ENCODE assay signal across 16 cellular contexts in genomic region chr3:190076138-190076537, GRCh38. TPM values are rescaled to one million over a fixed set of nuclear protein-coding genes. Genes with fewer than 3 reads are reported as not detected.
DNase-seq lines count a peak whose midpoint lies in the region; FAIRE-seq and TF ChIP-seq lines count a peak whose summit lies in the region.
"Had no signal": no experiment of that assay in that cellular context is flagged by ENCODE, and none has a peak within 500 bp of the region (broad histone marks: within the 10 kb centered on the region; RNA-seq: fewer than 3 reads in every experiment).

No MANE protein-coding gene starts in this region.

- no peaks in the 10 kb centered on the region for H3K9me3 Mint-ChIP-seq in brain
- H3K9me3 Mint-ChIP-seq: activated CD4-positive, alpha-beta T cell treated with anti-CD3 and anti-CD28 coated beads, Interleukin-2, amount 10 ng/mL, durations not matched to agents 24 days and 14 days; activated T-helper 17 cell treated with anti-CD3 and anti-CD28 coated beads, Interleukin-2, amount 50 U/mL, for 72 hours; central memory CD8-positive, alpha-beta T cell had no signal

- H3K27me3 Mint-ChIP-seq in brain, result no peaks in the 10 kb centered on the region

- H3K4me1 Mint-ChIP-seq in brain, result peaks cover 43% of the 10 kb centered on the region
- H3K4me1 Mint-ChIP-seq: activated CD4-positive, alpha-beta T cell treated with anti-CD3 and anti-CD28 coated beads, Interleukin-2, amount 10 ng/mL, durations not matched to agents 24 days and 14 days; activated T-helper 17 cell treated with anti-CD3 and anti-CD28 coated beads, Interleukin-2, amount 50 U/mL, for 72 hours; central memory CD8-positive, alpha-beta T cell; T-helper 17 cell had no signal

- H3K79me2 ChIP-seq in GM23248 (ENCODE audit: insufficient read depth), result no peaks in the 10 kb centered on the region
- peaks cover 55% of the 10 kb centered on the region for H3K79me2 ChIP-seq in keratinocyte (ENCODE audit: control insufficient read depth, insufficient read depth, low read length)
- H3K79me2 ChIP-seq in smooth muscle cell (ENCODE audit: low read depth), result no peaks in the 10 kb centered on the region

- H3K4me2 ChIP-seq in GM23248 (ENCODE audit: unreplicated experiment) (peak overlapping the region; percentile 58), keratinocyte (ENCODE audit: control insufficient read depth, extremely low read depth, insufficient read depth, low read depth, low read length) (peak overlapping the region; percentile 69), smooth muscle cell (peak overlapping the region; percentile 26)

- TF ChIP-seq CTCF in brain (conservative IDR thresholded peaks at IDR 0.05) (no peak), keratinocyte (optimal IDR thresholded peaks at IDR 0.05 in 1 of 3, IDR thresholded peaks at IDR 0.05 in 1 of 3, conservative IDR thresholded peaks at IDR 0.05 in 1 of 3; ENCODE audit: extremely low read depth in 1 of 3, insufficient read depth in 2 of 3, low read length in 3 of 3) (no peak), smooth muscle cell (IDR thresholded peaks at IDR 0.05; ENCODE audit: borderline replicate concordance, insufficient read depth, poor library complexity, severe bottlenecking) (no peak)

- no peaks in the 10 kb centered on the region for H3K9me2 ChIP-seq in GM23248 (ENCODE audit: insufficient read depth)

- FAIRE-seq in keratinocyte (lab: Jason Lieb, UNC), result no peak

- no peaks in the 10 kb centered on the region for H3K9me3 ChIP-seq in GM23248 (ENCODE audit: low read depth)
- H3K9me3 ChIP-seq in keratinocyte (ENCODE audit: control insufficient read depth, low read depth, low read length), result no peaks in the 10 kb centered on the region
- H3K9me3 ChIP-seq in smooth muscle cell (replicated peaks; ENCODE audit: low read depth), result no peaks in the 10 kb centered on the region
- H3K9me3 ChIP-seq: ovary had no signal

- peak; percentile 57 for DNase-seq in GM23248
- DNase-seq in keratinocyte (ENCODE audit: low read depth, low spot score), result no peak
- no peak for DNase-seq in smooth muscle cell (lab: John Stamatoyannopoulos, UW; ENCODE audit: unreplicated experiment)
- no peak for DNase-seq in D341Med (ENCODE audit: low spot score)
- DNase-seq in NCI-H128 (lab: John Stamatoyannopoulos, UW; ENCODE audit: unreplicated experiment), result no peak
- no peak for DNase-seq in NCI-H2227 treated with DMSO at 0.1 percent for 48 hours (lab: John Stamatoyannopoulos, UW)
- no peak for DNase-seq in activated effector memory CD4-positive, alpha-beta T cell treated with Interleukin-2 at 50 U/mL for 16 hours
- DNase-seq: activated CD4-positive, alpha-beta T cell treated with anti-CD3 and anti-CD28 coated beads, Interleukin-2, amount 10 ng/mL, durations not matched to agents 24 days and 14 days; foreskin melanocyte; Karpas-422; NCI-H2107; T-helper 17 cell had no signal

- no peaks in the 10 kb centered on the region for H3K36me3 Mint-ChIP-seq in brain

- peak overlapping the region; percentile 47 for H2AFZ ChIP-seq in GM23248
- H2AFZ ChIP-seq in keratinocyte (ENCODE audit: control insufficient read depth, low read length), result no peak overlapping the region
- no peak overlapping the region for H2AFZ ChIP-seq in smooth muscle cell (ENCODE audit: low read depth)

- H3K4me1 ChIP-seq in GM23248 (ENCODE audit: insufficient read depth) (peaks cover 28% of the 10 kb centered on the region), keratinocyte (ENCODE audit: control insufficient read depth, extremely low read depth, insufficient read depth, low read length) (peaks cover 24% of the 10 kb centered on the region), smooth muscle cell (ENCODE audit: low read depth) (peaks cover 21% of the 10 kb centered on the region)

- H3F3A ChIP-seq in GM23248 (ENCODE audit: insufficient read depth) (peaks cover 30% of the 10 kb centered on the region), smooth muscle cell (ENCODE audit: low read depth) (no peaks in the 10 kb centered on the region)

- H3K36me3 ChIP-seq in GM23248 (ENCODE audit: low read depth), result no peaks in the 10 kb centered on the region
- H3K36me3 ChIP-seq in keratinocyte (ENCODE audit: control insufficient read depth in 2 of 2, extremely low read depth in 1 of 2, insufficient read depth in 2 of 2, low read length in 2 of 2), result peaks cover 0 to 4% of the 10 kb centered on the region in 2 experiments
- no peaks in the 10 kb centered on the region for H3K36me3 ChIP-seq in smooth muscle cell (ENCODE audit: low read depth)
- H3K36me3 ChIP-seq: ovary had no signal

- H4K20me1 ChIP-seq in GM23248 (ENCODE audit: insufficient read depth) (no peaks in the 10 kb centered on the region), keratinocyte (ENCODE audit: control insufficient read depth, extremely low read depth, insufficient read depth, low read length) (no peaks in the 10 kb centered on the region), smooth muscle cell (ENCODE audit: low read depth) (no peaks in the 10 kb centered on the region)

- no peak overlapping the region for H3K4me3 Mint-ChIP-seq in brain
- H3K4me3 Mint-ChIP-seq: activated CD4-positive, alpha-beta T cell treated with anti-CD3 and anti-CD28 coated beads, Interleukin-2, amount 10 ng/mL, durations not matched to agents 24 days and 14 days; activated T-helper 17 cell treated with anti-CD3 and anti-CD28 coated beads, Interleukin-2, amount 50 U/mL, for 72 hours; central memory CD8-positive, alpha-beta T cell; T-helper 17 cell had no signal

- no peaks in the 10 kb centered on the region for H3K9me1 ChIP-seq in keratinocyte (ENCODE audit: control insufficient read depth, extremely low read depth, insufficient read depth, low read length)

- H3K27me3 ChIP-seq in GM23248 (replicated peaks; ENCODE audit: insufficient read depth) (no peaks in the 10 kb centered on the region), keratinocyte (ENCODE audit: control insufficient read depth, extremely low read depth, insufficient read depth, low read length) (no peaks in the 10 kb centered on the region), smooth muscle cell (ENCODE audit: low read depth) (no peaks in the 10 kb centered on the region)
- H3K27me3 ChIP-seq: ovary had no signal

- dilution Hi-C loops in keratinocyte (cut with MboI; ENCODE audit: extremely low pct_ligation_motif_present, low sequenced_read_pairs), result no loop called here

- H3K27ac Mint-ChIP-seq in brain, result peak overlapping the region in 3 of 5 experiments; percentile 69 to 90 (median 79)
- H3K27ac Mint-ChIP-seq: activated CD4-positive, alpha-beta T cell treated with anti-CD3 and anti-CD28 coated beads, Interleukin-2, amount 10 ng/mL, durations not matched to agents 24 days and 14 days; activated T-helper 17 cell treated with anti-CD3 and anti-CD28 coated beads, Interleukin-2, amount 50 U/mL, for 72 hours; T-helper 17 cell had no signal

- H3K9ac ChIP-seq in GM23248 (peak overlapping the region; percentile 69), keratinocyte (ENCODE audit: control insufficient read depth, extremely low read depth, insufficient read depth, low read length) (peak overlapping the region; percentile 17), smooth muscle cell (ENCODE audit: low read depth) (peak overlapping the region; percentile 78)

- H3K4me3 ChIP-seq in GM23248 (peak overlapping the region; percentile 23), keratinocyte (ENCODE audit: control insufficient read depth in 2 of 3, extremely low read depth in 1 of 3, insufficient read depth in 2 of 3, low read depth in 1 of 3, low read length in 3 of 3) (peak overlapping the region in 1 of 3 experiments; percentile 19), smooth muscle cell (no peak overlapping the region)
- H3K4me3 ChIP-seq: ovary had no signal

- H3K27ac ChIP-seq in GM23248 (peak overlapping the region; percentile 95), keratinocyte (ENCODE audit: control insufficient read depth, insufficient read depth, low read length) (peak overlapping the region; percentile 63), smooth muscle cell (ENCODE audit: low read depth) (peak overlapping the region; percentile 98)

- in situ Hi-C loops in GM23248 (cut with MboI), result no loop called here

RNA-seq across cellular contexts. Expression of gene P3H2, which starts 44.6 kb away (rescaled TPM):
- total RNA-seq in GM23248 (2014; rRNA removed; shearing (Covaris generic)), result 14.9 and 41.5 TPM in 2 replicates
- 4.7 and 5.3 TPM in 2 replicates for polyA plus RNA-seq in GM23248 (2016; fragmentation: Nextera tagmentation; extraction: Ambion mirVana)
- polyA plus RNA-seq in brain (ENCODE audit: insufficient read depth, low read depth, low replicate concordance), result 1.0 TPM
- 80.7 to 115 TPM (median 91.4 TPM) in 3 replicates for polyA plus RNA-seq in keratinocyte
- 160 TPM for polyA plus RNA-seq in keratinocyte (2011; ENCODE audit: low read depth)
- 56.0 and 77.5 TPM in 2 replicates for polyA plus RNA-seq in keratinocyte (2011; cell fraction: cytosol; rRNA removed)
- polyA plus RNA-seq in keratinocyte (2011; cell fraction: nucleus; rRNA removed), result 143 and 179 TPM in 2 replicates
- polyA plus RNA-seq in keratinocyte (2012; ENCODE audit: low replicate concordance), result 43.2 and 72.1 TPM in 2 replicates
- 27.9 to 146 TPM (median 80.1 TPM) in 3 replicates for polyA minus RNA-seq in keratinocyte
- 72.9 TPM for polyA minus RNA-seq in keratinocyte (2011; cell fraction: cytosol; rRNA and poly(A)+ RNA removed)
- 119 and 286 TPM in 2 replicates for polyA minus RNA-seq in keratinocyte (2011; cell fraction: nucleus; rRNA and poly(A)+ RNA removed)
- 27.3 and 42.6 TPM in 2 replicates for total RNA-seq in smooth muscle cell
- 6.5 and 9.8 TPM in 2 replicates for polyA plus RNA-seq in smooth muscle cell
- total RNA-seq: activated CD4-positive, alpha-beta T cell treated with anti-CD3 and anti-CD28 coated beads, Interleukin-2, amount 10 ng/mL, durations not matched to agents 24 days and 14 days; activated T-helper 17 cell treated with anti-CD3 and anti-CD28 coated beads, Interleukin-2, amount 50 U/mL, for 72 hours; T-helper 17 cell had no signal

Comparison
In these comparisons a context has a peak if more than half of its experiments do, and no peak if none do; other contexts are left out.
1. H3K9ac ChIP-seq: peak in every context shown above with its lines; median percentile 78 in smooth muscle cell; 69 in GM23248; 17 in keratinocyte.